ENCODE assay signal across 15 cellular contexts in genomic region chr1:193392686-193393085, GRCh38.
"Had no signal": no experiment of that assay in that cellular context is flagged by ENCODE, and none has a peak within 500 bp of the region (broad histone marks: within the 10 kb centered on the region; RNA-seq: fewer than 3 reads in every experiment).

No MANE protein-coding gene starts in this region.

- DNase-seq: activated CD4-positive, alpha-beta T cell treated with anti-CD3 and anti-CD28 coated beads for 1 hour; activated CD4-positive, alpha-beta T cell treated with anti-CD3 and anti-CD28 coated beads, Interleukin-2, amount 50 U/mL, for 48 hours; activated gamma-delta T cell treated with Interleukin-2 at 50 U/mL for 16 hours; activated naive CD8-positive, alpha-beta T cell treated with anti-CD3 and anti-CD28 coated beads for 36 hours; activated T-cell treated with anti-CD3 and anti-CD28 coated beads, Interleukin-2, amount 50 U/mL, for 72 hours; dermis blood vessel endothelial cell; foreskin keratinocyte; head of caudate nucleus; left ventricle myocardium superior; nephron progenitor cell; stimulated activated CD4-positive, alpha-beta T cell treated with anti-CD3 and anti-CD28 coated beads, Interleukin-4, amount 100 ng/mL, for 1 hour; stimulated activated CD8-positive, alpha-beta memory T cell treated with anti-CD3 and anti-CD28 coated beads, Interleukin-4, amount 100 ng/mL, for 48 hours; upper lobe of left lung had no signal

- H3K27me3 Mint-ChIP-seq: activated naive CD8-positive, alpha-beta T cell treated with anti-CD3 and anti-CD28 coated beads for 36 hours; stimulated activated naive CD8-positive, alpha-beta T cell treated with anti-CD3 and anti-CD28 coated beads, Interleukin-15, Interleukin-2, amounts not matched to agents 100 ng/mL and 50 ng/mL, for 24 hours had no signal

- H3K4me3 ChIP-seq: upper lobe of left lung had no signal

- H3K27me3 ChIP-seq: foreskin keratinocyte, upper lobe of left lung had no signal

- H3K27ac ChIP-seq: foreskin keratinocyte, upper lobe of left lung had no signal

- H3K9me3 ChIP-seq: upper lobe of left lung had no signal

- H3K27ac Mint-ChIP-seq: activated naive CD8-positive, alpha-beta T cell treated with anti-CD3 and anti-CD28 coated beads for 36 hours; activated T-cell treated with anti-CD3 and anti-CD28 coated beads, Interleukin-2, amount 50 U/mL, for 72 hours; nephron progenitor cell; stimulated activated naive CD8-positive, alpha-beta T cell treated with anti-CD3 and anti-CD28 coated beads, Interleukin-15, Interleukin-2, amounts not matched to agents 100 ng/mL and 50 ng/mL, for 24 hours; T-helper 2 cell treated with Interferon-gamma antibody and Interleukin-4, amounts not matched to agents 5 μg/mL and 100 μg/mL, for 36 hours had no signal

- H3K4me3 Mint-ChIP-seq: activated naive CD8-positive, alpha-beta T cell treated with anti-CD3 and anti-CD28 coated beads for 36 hours; activated T-cell treated with anti-CD3 and anti-CD28 coated beads, Interleukin-2, amount 50 U/mL, for 72 hours; nephron progenitor cell; stimulated activated naive CD8-positive, alpha-beta T cell treated with anti-CD3 and anti-CD28 coated beads, Interleukin-15, Interleukin-2, amounts not matched to agents 100 ng/mL and 50 ng/mL, for 24 hours; T-helper 2 cell treated with Interferon-gamma antibody and Interleukin-4, amounts not matched to agents 5 μg/mL and 100 μg/mL, for 36 hours had no signal

- H3K36me3 ChIP-seq: upper lobe of left lung had no signal

- ATAC-seq: activated T-cell treated with anti-CD3 and anti-CD28 coated beads, Interleukin-2, amount 50 U/mL, for 72 hours; foreskin keratinocyte; left ventricle myocardium superior had no signal

- H3K4me1 ChIP-seq: foreskin keratinocyte, upper lobe of left lung had no signal
